In the genomic region with DNA sequence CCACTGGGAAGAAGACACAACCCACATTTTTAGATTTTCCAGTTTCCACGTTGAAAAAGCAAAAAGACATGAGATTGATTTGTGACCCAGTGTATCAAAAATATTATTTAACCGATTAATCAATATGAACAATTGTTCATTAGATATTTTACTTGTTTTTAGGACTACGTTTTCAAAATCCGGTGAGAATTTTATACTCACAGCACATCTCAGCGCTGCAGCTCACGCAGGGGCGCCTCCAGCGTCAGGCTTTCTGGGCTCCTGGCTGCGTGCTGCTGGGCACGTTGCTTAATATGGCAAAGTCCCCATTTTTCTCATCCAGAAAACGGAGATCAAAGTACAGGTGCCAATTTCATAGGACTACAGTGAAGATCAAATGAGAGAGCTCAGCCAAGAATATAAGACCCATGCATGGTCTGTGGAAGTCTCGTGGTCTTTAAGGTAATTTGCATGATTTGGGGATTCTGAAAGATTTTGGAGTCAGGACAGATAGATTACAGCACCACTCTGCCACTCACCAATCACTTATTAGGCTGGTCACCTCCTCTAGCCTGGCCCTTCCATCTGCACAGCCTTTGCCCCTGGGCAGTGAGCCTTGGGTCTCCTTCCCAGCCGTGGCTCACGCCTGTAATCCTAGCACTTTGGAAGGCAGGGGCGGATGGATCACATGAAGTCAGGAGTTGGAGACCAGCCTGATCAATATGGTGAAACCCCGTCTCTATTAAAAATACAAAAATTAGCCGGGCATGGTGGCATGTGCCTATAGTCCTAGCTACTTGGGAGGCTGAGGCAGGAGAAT, we compare ENCODE assay signal across 8 cellular contexts. TPM values are rescaled to one million over a fixed set of nuclear protein-coding genes. Genes with fewer than 3 reads are reported as not detected.
DNase-seq lines count a peak whose midpoint lies in the region; ATAC-seq, FAIRE-seq and TF ChIP-seq lines count a peak whose summit lies in the region.

No MANE protein-coding gene starts in this region.

- no peak; the same call in 1 of the 2 replicates for TF ChIP-seq CTCF in C4-2B (conservative IDR thresholded peaks at IDR 0.05)

- peaks cover 0 to 3% (median 2%) of the 10 kb centered on the region in 3 donors for H3K27me3 Mint-ChIP-seq in immature natural killer cell (ENCODE audit: low read depth in 3 of 3)

- peaks cover 23 to 38% of the 10 kb centered on the region in 2 donors for H3K4me1 Mint-ChIP-seq in immature natural killer cell
- peaks cover 14% of the 10 kb centered on the region for H3K4me1 Mint-ChIP-seq in stimulated activated effector memory CD8-positive, alpha-beta T cell treated with anti-CD3 and anti-CD28 coated beads, Interleukin-12 subunit alpha, Interleukin-12 subunit beta, amount 100 ng/mL, for 72 hours

- H3K36me3 Mint-ChIP-seq in immature natural killer cell: peaks cover 4 to 14% (median 6%) of the 10 kb centered on the region in 3 donors
- H3K36me3 Mint-ChIP-seq in stimulated activated effector memory CD8-positive, alpha-beta T cell treated with anti-CD3 and anti-CD28 coated beads, Interleukin-12 subunit alpha, Interleukin-12 subunit beta, amount 100 ng/mL, for 72 hours: no peaks in the 10 kb centered on the region

- ATAC-seq in stimulated activated effector memory CD8-positive, alpha-beta T cell treated with anti-CD3 and anti-CD28 coated beads, Interleukin-12 subunit alpha, Interleukin-12 subunit beta, amount 100 ng/mL, for 72 hours: no peak

- H3K27ac ChIP-seq in C4-2B (peak overlapping the region; percentile 80), angular gyrus (ENCODE audit: low read depth, low read length) (peak overlapping the region; percentile 94)

- FAIRE-seq in GM12892 (lab: Jason Lieb, UNC): no peak

- peak; percentile 39 to 46 for DNase-seq in Kasumi-1 (lab: John Stamatoyannopoulos, UW)
- no peak for DNase-seq in immature natural killer cell
- DNase-seq in stimulated activated effector memory CD8-positive, alpha-beta T cell treated with anti-CD3 and anti-CD28 coated beads, Interleukin-12 subunit alpha, Interleukin-12 subunit beta, amount 100 ng/mL, for 72 hours (ENCODE audit: low spot score in 2 of 2): no peak
- DNase-seq in NCI-H2081 treated with DMSO at 0.1 percent for 48 hours (lab: John Stamatoyannopoulos, UW): no peak
- no peak for DNase-seq in cerebellar nuclear complex (lab: John Stamatoyannopoulos, UW)
- DNase-seq in GM12892 (ENCODE audit: insufficient read length): no peak

- TF ChIP-seq POLR2A in GM12892 (IDR thresholded peaks at IDR 0.05; ENCODE audit: low read depth, low read length): no peak

- peaks cover 0 to 2% (median 0%) of the 10 kb centered on the region in 6 donors for H3K9me3 Mint-ChIP-seq in immature natural killer cell
- no peaks in the 10 kb centered on the region for H3K9me3 Mint-ChIP-seq in stimulated activated effector memory CD8-positive, alpha-beta T cell treated with anti-CD3 and anti-CD28 coated beads, Interleukin-12 subunit alpha, Interleukin-12 subunit beta, amount 100 ng/mL, for 72 hours

- H3K27ac Mint-ChIP-seq in immature natural killer cell: peak overlapping the region in 5 of 6 donors; percentile 0 to 86 (median 35)
- peak overlapping the region; percentile 29 for H3K27ac Mint-ChIP-seq in stimulated activated effector memory CD8-positive, alpha-beta T cell treated with anti-CD3 and anti-CD28 coated beads, Interleukin-12 subunit alpha, Interleukin-12 subunit beta, amount 100 ng/mL, for 72 hours

- peak overlapping the region; percentile 79 to 98 (median 93) for H3K4me3 Mint-ChIP-seq in immature natural killer cell
- H3K4me3 Mint-ChIP-seq in stimulated activated effector memory CD8-positive, alpha-beta T cell treated with anti-CD3 and anti-CD28 coated beads, Interleukin-12 subunit alpha, Interleukin-12 subunit beta, amount 100 ng/mL, for 72 hours: peak overlapping the region; percentile 79

RNA-seq across cellular contexts. Expression of a gene that starts 36.2 kb away (rescaled TPM):
- polyA plus RNA-seq in immature natural killer cell: 100 to 1,000 TPM in 1 of 3 donors, 10 to 100 TPM in 2; 89.4 to 190 (median 91.1) TPM
- polyA plus RNA-seq in GM12892 (2012; ENCODE audit: missing spikeins): 24.9 TPM

RNA-seq across cellular contexts. Expression of a gene that starts 49.4 kb away (rescaled TPM):
- polyA plus RNA-seq in immature natural killer cell: 100 to 1,000 TPM in 1 of 3 donors, 10 to 100 TPM in 2; 45.3 to 103 (median 84.7) TPM
- 73.9 TPM for polyA plus RNA-seq in GM12892 (2012; ENCODE audit: missing spikeins)

Comparison
In these comparisons a context has a peak if more than half of its experiments do, and no peak if none do; other contexts are left out.
1. DNase-seq: peak in Kasumi-1 (2 of 2); none in immature natural killer cell (0 of 3), stimulated activated effector memory CD8-positive, alpha-beta T cell treated with anti-CD3 and anti-CD28 coated beads, Interleukin-12 subunit alpha, Interleukin-12 subunit beta, amount 100 ng/mL, for 72 hours (0 of 2), NCI-H2081 treated with DMSO at 0.1 percent for 48 hours (single experiment), cerebellar nuclear complex (0 of 2) and GM12892 (single experiment).